ENCODE assay signal across 8 cellular contexts in the genomic region with DNA sequence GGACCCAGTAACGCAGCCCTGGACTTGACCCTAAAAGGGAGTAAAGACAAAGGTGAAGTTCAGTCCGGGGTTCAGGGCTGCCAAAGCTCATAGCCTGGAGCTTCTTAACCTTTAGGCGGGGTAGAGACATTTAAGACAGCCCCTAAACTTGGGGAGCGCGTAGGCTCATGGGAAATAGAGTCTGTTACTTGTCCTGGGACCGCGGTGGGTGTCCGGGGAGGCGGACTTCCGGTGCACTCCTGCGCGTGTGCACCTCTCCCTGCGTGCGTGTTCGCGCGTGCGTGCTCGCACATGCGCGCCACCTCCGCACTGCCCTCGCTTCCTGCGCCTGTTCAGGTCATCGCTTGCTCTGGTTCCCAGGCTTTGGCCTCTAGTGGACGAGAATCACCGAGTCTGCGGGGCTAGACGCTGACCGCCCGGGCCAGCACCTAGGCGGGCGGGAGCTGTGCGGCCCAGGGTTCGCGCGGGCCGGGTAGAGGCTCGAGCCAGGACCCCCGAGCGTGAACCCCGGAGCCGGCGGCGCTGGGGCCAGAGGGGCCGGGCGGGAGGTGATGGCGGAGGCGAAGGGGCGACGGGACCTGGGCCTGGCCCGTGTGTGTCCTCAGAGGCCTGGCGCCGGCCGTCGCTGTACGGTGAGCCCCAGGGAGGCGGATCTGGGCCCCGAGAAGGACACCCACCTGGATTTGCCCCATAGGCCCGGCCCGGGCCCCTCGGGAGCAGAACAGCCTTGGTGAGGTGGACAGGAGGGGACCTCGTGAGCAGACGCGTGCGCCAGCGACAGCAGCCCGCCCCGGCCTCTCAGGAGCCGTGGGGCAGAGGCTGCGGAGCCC. TPM values are rescaled to one million over a fixed set of nuclear protein-coding genes. Genes with fewer than 3 reads are reported as not detected.
DNase-seq lines count a peak whose midpoint lies in the region; ATAC-seq and TF ChIP-seq lines count a peak whose summit lies in the region.
"Not testable (repeated sequence)": the region's sequence is repeated elsewhere in the genome, so short reads cannot be mapped to it uniquely, and the experiment has no call there.

No MANE protein-coding gene starts in this region.

- peak overlapping the region; percentile 60 for H3K4me3 ChIP-seq in BJ (ENCODE audit: low read depth, low read length)
- H3K4me3 ChIP-seq in colonic mucosa = peak overlapping the region; percentile 97

- CTCF ChIA-PET in BJ (lab: Yijun Ruan, JAX) = not testable (repeated sequence)

- POLR2A ChIA-PET in BJ (lab: Charles Lee) = not testable (repeated sequence)

- H3K27me3 ChIP-seq in BJ (ENCODE audit: control insufficient read depth, insufficient read depth, low read length); colonic mucosa: not testable (repeated sequence)

- H3K27ac ChIP-seq in colonic mucosa = peak overlapping the region; percentile 88

- H3K9ac ChIP-seq in colonic mucosa (ENCODE audit: low read depth in 2 of 2, low read length in 2 of 2) = peak overlapping the region; percentile 68 to 86

- ATAC-seq in HG03442 (IDR thresholded peaks at IDR 0.05; ENCODE audit: unreplicated experiment) (peak; percentile 98), left colon (peak; percentile 100)

- TF ChIP-seq CTCF in BJ (IDR thresholded peaks at IDR 0.05; ENCODE audit: insufficient read depth, low read depth, low read length); colonic mucosa (IDR thresholded peaks at IDR 0.05): not testable (repeated sequence)

- H3K9me3 ChIP-seq in colonic mucosa = not testable (repeated sequence)

- DNase-seq in BJ (ENCODE audit: low read depth) (peak; percentile 50), GM19240 (ENCODE audit: insufficient read length, low spot score) (peak; percentile 49), NCI-H524 (lab: John Stamatoyannopoulos, UW) (peak; percentile 80 to 90), colonic mucosa (peak; percentile 88), left colon (peak; percentile 87 to 92)
- DNase-seq in activated CD4-positive, alpha-beta T cell treated with anti-CD3 and anti-CD28 coated beads for 4 hours = peak; percentile 79 to 92
- DNase-seq in stimulated activated CD4-positive, alpha-beta T cell treated with anti-CD3 and anti-CD28 coated beads, Interleukin-1b, Interleukin-23, amount 100 ng/mL, for 24 hours (ENCODE audit: low read depth in 4 of 4, low spot score in 1 of 4) = peak; percentile 62 to 80 (median 75)

- H3K4me1 ChIP-seq in colonic mucosa = not testable (repeated sequence)

- intact Hi-C loops in colonic mucosa (cut with DNase I); left colon (cut with DNase I, micrococcal nuclease): not testable (repeated sequence)

- not testable (repeated sequence) for H3K36me3 ChIP-seq in BJ (ENCODE audit: control insufficient read depth, insufficient read depth, low read length); colonic mucosa

RNA-seq across cellular contexts. Expression of a gene that starts 6.1 kb away (rescaled TPM):
- not detected in 2 replicates for polyA plus RNA-seq in BJ (2011; rRNA removed)
- polyA minus RNA-seq in BJ (2011; rRNA and poly(A)+ RNA removed) = not detected in 2 replicates
- not detected for total RNA-seq in colonic mucosa
- total RNA-seq in left colon = under 1 TPM in 1 of 2 donors, not detected in 1; 0.12 TPM

RNA-seq across cellular contexts. Expression of a gene that starts 38.9 kb away (rescaled TPM):
- not detected in 2 replicates for polyA plus RNA-seq in BJ (2011; rRNA removed)
- 0.05 TPM in 1 of 2 replicates, not detected in the other for polyA minus RNA-seq in BJ (2011; rRNA and poly(A)+ RNA removed)
- 1 to 10 TPM in 1 of 2 donors, under 1 TPM in 1; 0.72 to 2.6 TPM for total RNA-seq in colonic mucosa
- total RNA-seq in left colon = 1 to 10 TPM; 2.5 to 7.2 TPM

Comparison
In these comparisons a context has a peak if more than half of its experiments do, and no peak if none do; other contexts are left out.
1. Peak in every context shown above with its lines: DNase-seq, ATAC-seq, H3K4me3 ChIP-seq and H3K27ac ChIP-seq.